10 cellular contexts compared by ENCODE assay signal in genomic region chr14:103716899-103717411, GRCh38. TPM values are rescaled to one million over a fixed set of nuclear protein-coding genes. Genes with fewer than 3 reads are reported as not detected.
A peak's percentile ranks its signal among the peaks of the same experiment; 100 is the strongest.
DNase-seq lines count a peak whose midpoint lies in the region; ATAC-seq, FAIRE-seq and TF ChIP-seq lines count a peak whose summit lies in the region.
"Had no signal": no experiment of that assay in that cellular context is flagged by ENCODE, and none has a peak within 500 bp of the region (broad histone marks: within the 10 kb centered on the region; RNA-seq: fewer than 3 reads in every experiment).

No MANE protein-coding gene starts in this region.

- H3K4me1 ChIP-seq in astrocyte (ENCODE audit: insufficient read depth, low read length) (peaks cover 45% of the 10 kb centered on the region), upper lobe of left lung (peaks cover 31 to 72% (median 40%) of the 10 kb centered on the region in 4 donors)

- peaks cover 71% of the 10 kb centered on the region for H4K20me1 ChIP-seq in astrocyte (ENCODE audit: insufficient read depth, low read length)

- ATAC-seq in Right ventricle myocardium inferior (no peak), left ventricle myocardium superior (no peak), memory B cell (ENCODE audit: low read depth) (no peak), upper lobe of left lung (ENCODE audit: low FRiP score in 2 of 2) (no peak)

- H3K27ac Mint-ChIP-seq in astrocyte (ENCODE audit: unreplicated experiment), result peak overlapping the region; percentile 72
- no peak overlapping the region for H3K27ac Mint-ChIP-seq in memory B cell

- 79 to 81% methylated on average over 17 of the region's 17 CpGs for WGBS in upper lobe of left lung, 2 donors

- peaks cover 4% of the 10 kb centered on the region for H3K36me3 Mint-ChIP-seq in astrocyte (ENCODE audit: low read depth, unreplicated experiment)
- no peaks in the 10 kb centered on the region for H3K36me3 Mint-ChIP-seq in memory B cell

- H3K36me3 ChIP-seq in astrocyte (ENCODE audit: insufficient read depth, low read length) (no peaks in the 10 kb centered on the region), upper lobe of left lung (no peaks in the 10 kb centered on the region)

- no peaks in the 10 kb centered on the region for H3K9me3 ChIP-seq in astrocyte (ENCODE audit: insufficient read depth, low read depth, low read length)
- no peaks in the 10 kb centered on the region for H3K9me3 ChIP-seq in upper lobe of left lung

- TF ChIP-seq POLR2A in upper lobe of left lung (IDR thresholded peaks at IDR 0.05), result no peak

- DNase-seq in Right ventricle myocardium inferior (ENCODE audit: missing footprints) (peak; percentile 64), left ventricle myocardium superior (no peak), astrocyte (ENCODE audit: low read depth) (no peak), memory B cell (ENCODE audit: low spot score in 2 of 2) (no peak), upper lobe of left lung (no peak), glomerular visceral epithelial cell (ENCODE audit: extremely low spot score) (no peak)
- no peak for DNase-seq in activated CD4-positive, CD25-positive, alpha-beta regulatory T cell treated with anti-CD3 and anti-CD28 coated beads, Interleukin-2, amount 50 U/mL, for 72 hours
- no peak for DNase-seq in stimulated activated CD8-positive, alpha-beta memory T cell treated with anti-CD3 and anti-CD28 coated beads, Interleukin-4, amount 100 ng/mL, for 48 hours

- H3K27me3 Mint-ChIP-seq in astrocyte (ENCODE audit: low read depth, unreplicated experiment) (no peaks in the 10 kb centered on the region), memory B cell (no peaks in the 10 kb centered on the region)

- H3K79me2 ChIP-seq in astrocyte (ENCODE audit: insufficient read depth, low read length), result peaks cover 81% of the 10 kb centered on the region

- peak overlapping the region; percentile 71 for H3K4me3 ChIP-seq in astrocyte (ENCODE audit: insufficient read depth, low read depth, low read length)
- H3K4me3 ChIP-seq in upper lobe of left lung, result peak overlapping the region; percentile 57 to 98 (median 98)

- H2AFZ ChIP-seq in astrocyte (ENCODE audit: low read depth, low read length), result no peak overlapping the region

- H3K4me1 Mint-ChIP-seq in astrocyte (ENCODE audit: low read depth, unreplicated experiment) (peaks cover 33% of the 10 kb centered on the region), memory B cell (peaks cover 24% of the 10 kb centered on the region)

- TF ChIP-seq CTCF in astrocyte (IDR thresholded peaks at IDR 0.05; ENCODE audit: insufficient read depth, low read depth, low read length) (no peak), upper lobe of left lung (IDR thresholded peaks at IDR 0.05) (no peak)

- H3K27ac ChIP-seq in astrocyte (ENCODE audit: low read depth, low read length) (no peak overlapping the region), upper lobe of left lung (no peak overlapping the region)

- H3K4me2 ChIP-seq in astrocyte (ENCODE audit: low read length), result peak overlapping the region; percentile 99

- H3K9ac ChIP-seq in astrocyte (ENCODE audit: low read length), result peak overlapping the region; percentile 84

- intact Hi-C loops in Right ventricle myocardium inferior (cut with DNase I), result loop anchor here (10.0 kb wide), 1 partner anchor 152 kb away; the partner anchor contains the start of genes BAG5 and COA8
- intact Hi-C loops in left ventricle myocardium superior (cut with micrococcal nuclease), result no loop called here

- H3K4me3 Mint-ChIP-seq in astrocyte (ENCODE audit: unreplicated experiment), result peak overlapping the region; percentile 88
- H3K4me3 Mint-ChIP-seq in memory B cell, result peak overlapping the region; percentile 82

- TF ChIP-seq EP300 in upper lobe of left lung (IDR thresholded peaks at IDR 0.05), result no peak

- H3K27me3 ChIP-seq in astrocyte (ENCODE audit: insufficient read depth, low read length), result no peaks in the 10 kb centered on the region
- H3K27me3 ChIP-seq in upper lobe of left lung, result no peaks in the 10 kb centered on the region

- no peaks in the 10 kb centered on the region for H3K9me3 Mint-ChIP-seq in astrocyte (ENCODE audit: unreplicated experiment)
- H3K9me3 Mint-ChIP-seq in memory B cell, result no peaks in the 10 kb centered on the region

- FAIRE-seq in astrocyte (lab: Jason Lieb, UNC), result no peak
- FAIRE-seq: G401.6, TTC549 had no signal

RNA-seq across cellular contexts. Expression of gene ZFYVE21, which starts 1.3 kb away (rescaled TPM):
- total RNA-seq in Right ventricle myocardium inferior (46.9 TPM), left ventricle myocardium superior (53.1 TPM), astrocyte (41.7 and 42.0 TPM in 2 replicates), upper lobe of left lung (10 to 100 TPM; 29.3 to 92.1 (median 65.5) TPM)

RNA-seq across cellular contexts. Expression of gene XRCC3, which starts 1.7 kb away (rescaled TPM):
- total RNA-seq in Right ventricle myocardium inferior, result 2.8 TPM
- total RNA-seq in left ventricle myocardium superior, result 2.7 TPM
- total RNA-seq in astrocyte, result 2.3 and 5.2 TPM in 2 replicates
- 10 to 100 TPM in 1 of 6 donors, 1 to 10 TPM in 5; 2.4 to 16.8 (median 5.8) TPM for total RNA-seq in upper lobe of left lung
